ENCODE assay signal across 8 cellular contexts in the genomic region with DNA sequence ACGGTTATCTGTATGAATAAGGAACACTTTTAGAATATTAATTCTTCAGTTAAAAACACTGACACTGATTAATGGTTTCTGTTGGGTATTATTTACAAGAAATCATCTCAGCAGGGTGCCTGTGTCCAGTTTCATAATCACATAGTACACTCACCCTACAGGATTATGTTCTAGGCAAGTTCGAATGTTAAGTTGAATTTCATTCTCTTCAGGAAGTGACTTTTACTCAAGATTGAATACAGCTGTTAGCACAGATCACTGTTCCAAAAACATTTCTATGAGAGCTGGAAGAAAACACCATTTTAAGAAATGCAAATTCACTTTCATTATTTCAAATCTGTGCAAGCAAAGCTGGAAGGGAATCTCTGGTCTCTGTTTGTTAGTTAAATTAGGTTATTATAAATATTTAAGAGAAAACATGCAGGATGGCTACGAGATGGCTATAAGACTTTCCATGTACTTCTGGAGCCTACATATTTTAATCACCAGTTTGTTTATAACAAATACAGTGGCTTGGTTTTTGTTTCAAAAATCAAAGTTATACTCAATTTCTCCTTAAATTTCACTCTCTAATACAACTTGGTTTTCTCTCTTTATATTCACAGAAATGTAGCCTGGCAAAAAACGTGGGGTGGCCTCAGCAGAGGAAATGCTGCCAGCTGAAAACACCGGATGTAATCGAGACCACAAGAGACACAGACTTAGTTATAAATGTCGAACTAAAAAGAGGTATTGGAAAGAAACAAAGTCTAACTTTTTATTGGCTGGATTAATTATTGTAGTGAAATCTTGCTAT.
A peak's percentile ranks its signal among the peaks of the same experiment; 100 is the strongest.
DNase-seq lines count a peak whose midpoint lies in the region; ATAC-seq, FAIRE-seq and TF ChIP-seq lines count a peak whose summit lies in the region.

No MANE protein-coding gene starts in this region.

- H3K4me1 ChIP-seq in endothelial cell of umbilical vein (ENCODE audit: control insufficient read depth, extremely low read depth, insufficient read depth, low read length) (peaks cover 33% of the 10 kb centered on the region), skeletal muscle satellite cell (ENCODE audit: control insufficient read depth, insufficient read depth, low read length) (peaks cover 43% of the 10 kb centered on the region)

- peak; percentile 31 for DNase-seq in stimulated activated CD4-positive, alpha-beta T cell treated with anti-CD3 and anti-CD28 coated beads, Interleukin-1b, Interleukin-23, amount 100 ng/mL, for 48 hours
- no peak for DNase-seq in stimulated activated CD4-positive, alpha-beta T cell treated with anti-CD3 and anti-CD28 coated beads, Interleukin-2, amount 100 ng/mL, for 48 hours
- DNase-seq in activated CD4-positive, alpha-beta T cell treated with anti-CD3 and anti-CD28 coated beads for 36 hours: peak; percentile 64
- DNase-seq in endothelial cell of umbilical vein (ENCODE audit: low read depth, low spot score): peak; percentile 57
- DNase-seq in cerebellum (ENCODE audit: low spot score): no peak
- no peak for DNase-seq in GM20000 (ENCODE audit: low spot score)

- H4K20me1 ChIP-seq in endothelial cell of umbilical vein (replicated peaks; ENCODE audit: control insufficient read depth, extremely low read depth, insufficient read depth, low read length): no peaks in the 10 kb centered on the region

- no peak for TF ChIP-seq POLR2A in endothelial cell of umbilical vein (IDR thresholded peaks at IDR 0.05; ENCODE audit: low read depth, low read length)

- H3K79me2 ChIP-seq in endothelial cell of umbilical vein (ENCODE audit: control insufficient read depth, insufficient read depth, low read length): peaks cover 33% of the 10 kb centered on the region

- intact Hi-C loops in activated CD4-positive, alpha-beta T cell treated with anti-CD3 and anti-CD28 coated beads for 36 hours (cut with DNase I, micrococcal nuclease): loop anchor here (2.0 to 10.0 kb wide), 5 partner anchors 19 to 487 kb away; a partner anchor contains a TSS
- intact Hi-C loops in endothelial cell of umbilical vein (cut with micrococcal nuclease): loop anchor here (1.0 to 5.0 kb wide), 6 partner anchors 8 to 491 kb away; a partner anchor contains a TSS

- POLR2A ChIA-PET in activated CD4-positive, alpha-beta T cell treated with anti-CD3 and anti-CD28 coated beads for 36 hours (lab: Charles Lee): interaction anchor here (0.7 to 1.1 kb wide), 2 partner anchors 16 to 74 kb away, joined by 4 to 5 read pairs; no protein-coding TSS in a partner anchor
- POLR2A ChIA-PET in endothelial cell of umbilical vein (lab: Charles Lee): interaction anchor here (0.6 to 1.2 kb wide), 2 partner anchors 8 to 91 kb away, joined by 3 read pairs; no protein-coding TSS in a partner anchor

- peak overlapping the region; percentile 89 for H3K27ac ChIP-seq in endothelial cell of umbilical vein (ENCODE audit: insufficient read depth, low read depth, low read length)

- TF ChIP-seq CTCF in endothelial cell of umbilical vein (IDR thresholded peaks at IDR 0.05; ENCODE audit: extremely low read depth in 1 of 2, insufficient read depth in 1 of 2, low read depth in 1 of 2, low read length in 2 of 2): no peak
- no peak for TF ChIP-seq CTCF in GM20000 (IDR thresholded peaks at IDR 0.05; ENCODE audit: extremely low read depth, missing control alignments)

- dilution Hi-C loops in endothelial cell of umbilical vein (cut with MboI; ENCODE audit: extremely low pct_ligation_motif_present, low sequenced_read_pairs): no loop called here

- no peaks in the 10 kb centered on the region for H3K27me3 Mint-ChIP-seq in activated CD4-positive, alpha-beta T cell treated with anti-CD3 and anti-CD28 coated beads for 36 hours

- peak; percentile 55 for FAIRE-seq in endothelial cell of umbilical vein (lab: Jason Lieb, UNC)

- H3K27me3 ChIP-seq in endothelial cell of umbilical vein (ENCODE audit: control insufficient read depth in 2 of 2, insufficient read depth in 2 of 2, low read length in 2 of 2): no peaks in the 10 kb centered on the region
- H3K27me3 ChIP-seq in skeletal muscle satellite cell (ENCODE audit: control insufficient read depth, insufficient read depth, low read length): no peaks in the 10 kb centered on the region

- H3K4me3 ChIP-seq in endothelial cell of umbilical vein (replicated peaks in 1 of 3; ENCODE audit: insufficient read depth in 1 of 3, low read depth in 1 of 3, low read length in 3 of 3): peak overlapping the region in 1 of 3 experiments; percentile 38
- H3K4me3 ChIP-seq in skeletal muscle satellite cell (ENCODE audit: low read length): peak overlapping the region; percentile 60

- no TSS peak for BruUV-seq in endothelial cell of umbilical vein (replicated peaks; lab: Mats Ljungman, UMichigan)

- H2AFZ ChIP-seq in endothelial cell of umbilical vein (ENCODE audit: low read depth, low read length): no peak overlapping the region

- peak overlapping the region; percentile 93 for H3K4me2 ChIP-seq in endothelial cell of umbilical vein (ENCODE audit: insufficient read depth, low read length)
- H3K4me2 ChIP-seq in skeletal muscle satellite cell (ENCODE audit: low read length): peak overlapping the region; percentile 84

- H3K9me3 ChIP-seq in endothelial cell of umbilical vein (replicated peaks; ENCODE audit: control insufficient read depth, insufficient read depth, low read length) (no peaks in the 10 kb centered on the region), skeletal muscle satellite cell (replicated peaks; ENCODE audit: low read length) (no peaks in the 10 kb centered on the region)

- no peaks in the 10 kb centered on the region for H3K36me3 ChIP-seq in endothelial cell of umbilical vein (ENCODE audit: control insufficient read depth in 2 of 2, extremely low read depth in 1 of 2, insufficient read depth in 2 of 2, low read length in 2 of 2)
- H3K36me3 ChIP-seq in skeletal muscle satellite cell (ENCODE audit: insufficient read depth, low read length): peaks cover 9% of the 10 kb centered on the region

- peaks cover 3% of the 10 kb centered on the region for H3K9me1 ChIP-seq in endothelial cell of umbilical vein (replicated peaks; ENCODE audit: control insufficient read depth, extremely low read depth, insufficient read depth, low read length)

- ATAC-seq in HG03558 (IDR thresholded peaks at IDR 0.05; ENCODE audit: extremely low read depth, unreplicated experiment): peak; percentile 50
- ATAC-seq in activated CD4-positive, alpha-beta T cell treated with anti-CD3 and anti-CD28 coated beads for 36 hours: peak; percentile 63

- peaks cover 25% of the 10 kb centered on the region for H3K36me3 Mint-ChIP-seq in activated CD4-positive, alpha-beta T cell treated with anti-CD3 and anti-CD28 coated beads for 36 hours (ENCODE audit: low read depth)

- peak overlapping the region; percentile 68 for H3K4me3 Mint-ChIP-seq in activated CD4-positive, alpha-beta T cell treated with anti-CD3 and anti-CD28 coated beads for 36 hours

- CTCF ChIA-PET in activated CD4-positive, alpha-beta T cell treated with anti-CD3 and anti-CD28 coated beads for 36 hours (lab: Charles Lee): interaction anchor here (0.6 to 3.8 kb wide), 21 partner anchors 8 to 1595 kb away, joined by 3 to 25 read pairs (median 5); no protein-coding TSS in a partner anchor
- CTCF ChIA-PET in endothelial cell of umbilical vein (lab: Charles Lee): interaction anchor here (0.6 to 4.2 kb wide), 28 partner anchors 8 to 566 kb away, joined by 3 to 49 read pairs (median 9); no protein-coding TSS in a partner anchor

- H3K9me3 Mint-ChIP-seq in activated CD4-positive, alpha-beta T cell treated with anti-CD3 and anti-CD28 coated beads for 36 hours (ENCODE audit: low read depth): peaks cover 4% of the 10 kb centered on the region

- peaks cover 57% of the 10 kb centered on the region for H3K4me1 Mint-ChIP-seq in activated CD4-positive, alpha-beta T cell treated with anti-CD3 and anti-CD28 coated beads for 36 hours

- peak overlapping the region; percentile 98 for H3K27ac Mint-ChIP-seq in activated CD4-positive, alpha-beta T cell treated with anti-CD3 and anti-CD28 coated beads for 36 hours

- H3K9ac ChIP-seq in endothelial cell of umbilical vein (replicated peaks; ENCODE audit: extremely low read depth, insufficient read depth, low read length) (peak overlapping the region; percentile 65), skeletal muscle satellite cell (ENCODE audit: low read depth, low read length) (peak overlapping the region; percentile 83)

TF ChIP-seq in endothelial cell of umbilical vein, 7 proteins besides CTCF, POLR2A, EP300 and RAD21:
- TF ChIP-seq FOS (IDR thresholded peaks at IDR 0.05; ENCODE audit: borderline replicate concordance, insufficient read depth, low read length) (no peak), MYC (IDR thresholded peaks at IDR 0.05; ENCODE audit: low read depth, low read length) (no peak), JUN (IDR thresholded peaks at IDR 0.05; ENCODE audit: borderline replicate concordance, insufficient read depth, insufficient read length, low read depth) (no peak), POLR2AphosphoS5 (IDR thresholded peaks at IDR 0.05; ENCODE audit: insufficient read depth, low read depth, low read length) (no peak), EZH2 (IDR thresholded peaks at IDR 0.05; ENCODE audit: borderline replicate concordance, low read depth, low read length, severe bottlenecking) (no peak), GATA2 (IDR thresholded peaks at IDR 0.05; ENCODE audit: insufficient read depth, insufficient read length, low read depth, low read length) (no peak)
- TF ChIP-seq, protein P1, sequence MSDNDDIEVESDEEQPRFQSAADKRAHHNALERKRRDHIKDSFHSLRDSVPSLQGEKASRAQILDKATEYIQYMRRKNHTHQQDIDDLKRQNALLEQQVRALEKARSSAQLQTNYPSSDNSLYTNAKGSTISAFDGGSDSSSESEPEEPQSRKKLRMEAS (IDR thresholded peaks at IDR 0.05; ENCODE audit: insufficient read depth, insufficient read length): no peak

Comparison
In these comparisons a context has a peak if more than half of its experiments do, and no peak if none do; other contexts are left out.
1. DNase-seq: peak in stimulated activated CD4-positive, alpha-beta T cell treated with anti-CD3 and anti-CD28 coated beads, Interleukin-1b, Interleukin-23, amount 100 ng/mL, for 48 hours (single experiment), activated CD4-positive, alpha-beta T cell treated with anti-CD3 and anti-CD28 coated beads for 36 hours (single experiment) and endothelial cell of umbilical vein (single experiment); none in stimulated activated CD4-positive, alpha-beta T cell treated with anti-CD3 and anti-CD28 coated beads, Interleukin-2, amount 100 ng/mL, for 48 hours (0 of 2), cerebellum (single experiment) and GM20000 (single experiment).